In genomic region chr19:48502720-48503018, GRCh38 we compare ENCODE assay signal across 11 cellular contexts. TPM values are rescaled to one million over a fixed set of nuclear protein-coding genes. Genes with fewer than 3 reads are reported as not detected.
DNase-seq lines count a peak whose midpoint lies in the region; ATAC-seq and TF ChIP-seq lines count a peak whose summit lies in the region.
"Had no signal": no experiment of that assay in that cellular context is flagged by ENCODE, and none has a peak within 500 bp of the region (broad histone marks: within the 10 kb centered on the region; RNA-seq: fewer than 3 reads in every experiment).

No MANE protein-coding gene starts in this region.

- H3K4me1 ChIP-seq in PC-9 (replicated peaks; ENCODE audit: insufficient read depth) (peaks cover 16% of the 10 kb centered on the region; the same call in 1 of the 2 replicates), stomach (peaks cover 21 to 32% (median 28%) of the 10 kb centered on the region in 4 donors), spleen (peaks cover 4 to 37% (median 7%) of the 10 kb centered on the region in 6 donors)

- no TSS peak for BruUV-seq in PC-9 (replicated peaks; lab: Mats Ljungman, UMichigan)

- POLR2A ChIA-PET in PC-9 (lab: Charles Lee; ENCODE audit: unreplicated experiment), result interaction anchor here (0.5 to 1.1 kb wide), 7 partner anchors 9 to 1139 kb away, joined by 3 to 46 read pairs (median 11); partner anchors contain the start of gene SCAF1

- no peaks in the 10 kb centered on the region for H3K36me3 Mint-ChIP-seq in chondrocyte (ENCODE audit: low read depth)

- no peaks in the 10 kb centered on the region for H3K27me3 ChIP-seq in PC-9 (ENCODE audit: insufficient read depth, low read depth)
- peaks cover 0 to 52% (median 29%) of the 10 kb centered on the region in 3 donors for H3K27me3 ChIP-seq in stomach
- H3K27me3 ChIP-seq in spleen (replicated peaks in 1 of 7), result peaks cover 0 to 52% (median 38%) of the 10 kb centered on the region in 7 donors

- H3K4me3 ChIP-seq in PC-9 (peak overlapping the region; percentile 57; the same call in 1 of the 2 replicates), iPS-11a (ENCODE audit: low read depth, low read length) (peak overlapping the region; percentile 2), stomach (peak overlapping the region; percentile 17 to 41 (median 28)), spleen (peak overlapping the region in 1 of 8 donors; percentile 53)

- H3K9me3 ChIP-seq in PC-9 (ENCODE audit: insufficient read depth, low read depth) (no peaks in the 10 kb centered on the region), stomach (no peaks in the 10 kb centered on the region), spleen (no peaks in the 10 kb centered on the region)

- H3K79me2 ChIP-seq in PC-9 (ENCODE audit: low read depth), result peaks cover 12% of the 10 kb centered on the region

- H3K4me1 Mint-ChIP-seq in chondrocyte (ENCODE audit: low read depth), result peaks cover 7% of the 10 kb centered on the region

- peak; percentile 7 for DNase-seq in GM13977 (ENCODE audit: low spot score)
- no peak for DNase-seq in PC-9
- DNase-seq in stomach, result no peak
- DNase-seq in chondrocyte (ENCODE audit: low spot score), result no peak
- DNase-seq in spleen, result no peak
- DNase-seq: amniotic stem cell, dermis blood vessel endothelial cell had no signal

- 78 to 86% (median 84%) methylated on average over 8 of the region's 8 CpGs for WGBS in stomach, 5 donors
- 76 to 93% (median 86%) methylated on average over 7 to 8 of the region's 8 CpGs for WGBS in spleen, 5 donors

- peaks cover 23% of the 10 kb centered on the region; the same call in 1 of the 2 replicates for H3F3A ChIP-seq in PC-9 (ENCODE audit: insufficient read depth, low read depth)

- H3K36me3 ChIP-seq in PC-9 (ENCODE audit: low read depth) (no peaks in the 10 kb centered on the region), stomach (no peaks in the 10 kb centered on the region), spleen (no peaks in the 10 kb centered on the region)

- CTCF ChIA-PET in PC-9 (lab: Charles Lee), result interaction anchor here (0.6 to 1.1 kb wide), 8 partner anchors 10 to 723 kb away, joined by 3 to 19 read pairs (median 4); no protein-coding TSS in a partner anchor

- H3K27ac Mint-ChIP-seq in chondrocyte (ENCODE audit: unreplicated experiment), result no peak overlapping the region
- H3K27ac Mint-ChIP-seq: stimulated activated naive CD8-positive, alpha-beta T cell treated with anti-CD3 and anti-CD28 coated beads, Interleukin-15, Interleukin-2, amounts not matched to agents 100 ng/mL and 50 ng/mL, for 24 hours had no signal

- no peak for TF ChIP-seq EP300 in stomach (IDR thresholded peaks at IDR 0.05)

- peak overlapping the region; percentile 88 for H3K4me2 ChIP-seq in PC-9

- 0 out of 2 replicates have a peak overlapping the region, but pooled peaks have one; percentile 12 for H3K27ac ChIP-seq in PC-9
- peak overlapping the region; percentile 16 to 67 (median 52) for H3K27ac ChIP-seq in stomach
- H3K27ac ChIP-seq in spleen, result peak overlapping the region in 4 of 8 donors; percentile 22 to 70 (median 44)

- ATAC-seq in GM18519 (IDR thresholded peaks at IDR 0.05; ENCODE audit: low FRiP score, unreplicated experiment), result no peak

- no peak overlapping the region for H3K4me3 Mint-ChIP-seq in chondrocyte (ENCODE audit: unreplicated experiment)
- H3K4me3 Mint-ChIP-seq: stimulated activated naive CD8-positive, alpha-beta T cell treated with anti-CD3 and anti-CD28 coated beads, Interleukin-15, Interleukin-2, amounts not matched to agents 100 ng/mL and 50 ng/mL, for 24 hours had no signal

- H2AFZ ChIP-seq in PC-9, result peak overlapping the region; percentile 65; the same call in 1 of the 2 replicates

- H3K27me3 Mint-ChIP-seq in chondrocyte (ENCODE audit: low read depth), result peaks cover 15% of the 10 kb centered on the region

- no peaks in the 10 kb centered on the region for H3K9me3 Mint-ChIP-seq in chondrocyte (ENCODE audit: low read depth)
- H3K9me3 Mint-ChIP-seq: stimulated activated naive CD8-positive, alpha-beta T cell treated with anti-CD3 and anti-CD28 coated beads, Interleukin-15, Interleukin-2, amounts not matched to agents 100 ng/mL and 50 ng/mL, for 24 hours had no signal

- TF ChIP-seq POLR2A in stomach (IDR thresholded peaks at IDR 0.05), result no peak
- TF ChIP-seq POLR2A in spleen (IDR thresholded peaks at IDR 0.05), result no peak

- H4K20me1 ChIP-seq in PC-9 (ENCODE audit: insufficient read depth), result no peaks in the 10 kb centered on the region

- in situ Hi-C loops in GM13977 (cut with MboI; ENCODE audit: low pct_unique_long_range_greater_than_20kb, low sequenced_read_pairs, unreplicated experiment), result no loop called here

- intact Hi-C loops in PC-9 (cut with micrococcal nuclease; ENCODE audit: unreplicated experiment) (loop anchor here (1.0 to 5.0 kb wide), 3 partner anchors 82 to 180 kb away; partner anchors contain the start of gene DBP), stomach (cut with DNase I; ENCODE audit: low total_unique reads) (no loop called here), spleen (cut with DNase I; ENCODE audit: low total_unique reads) (loop anchor here (10.0 kb wide), 1 partner anchor 82 kb away; no protein-coding TSS in a partner anchor)

- H3K9me2 ChIP-seq in PC-9 (ENCODE audit: insufficient read depth), result no peaks in the 10 kb centered on the region

- TF ChIP-seq CTCF in GM13977 (IDR thresholded peaks at IDR 0.05; ENCODE audit: extremely low read depth, insufficient read depth, missing control alignments), result no peak
- TF ChIP-seq CTCF in PC-9 (conservative IDR thresholded peaks at IDR 0.05), result no peak
- TF ChIP-seq CTCF in stomach (IDR thresholded peaks at IDR 0.05), result no peak
- no peak for TF ChIP-seq CTCF in chondrocyte (IDR thresholded peaks at IDR 0.05)
- TF ChIP-seq CTCF in spleen (IDR thresholded peaks at IDR 0.05 in 8 of 11, conservative IDR thresholded peaks at IDR 0.05 in 3 of 11), result no peak

RNA-seq across cellular contexts. Expression of gene LMTK3, which starts 9.0 kb away (rescaled TPM):
- total RNA-seq in PC-9 (2021), result 13.9 and 19.6 TPM in 2 replicates
- 10 to 100 TPM in 1 of 5 donors, 1 to 10 TPM in 1, under 1 TPM in 2, not detected in 1; 0.45 to 23.5 (median 1.1) TPM for total RNA-seq in stomach
- polyA plus RNA-seq in stomach, result 1 to 10 TPM; 1.1 to 3.5 (median 2.8) TPM
- total RNA-seq in chondrocyte, result 0.48 to 0.67 TPM (median 0.54 TPM) in 3 replicates
- total RNA-seq in spleen, result 1 to 10 TPM in 6 of 7 donors, under 1 TPM in 1; 0.69 to 4.2 (median 1.5) TPM
- 1 to 10 TPM in 1 of 3 donors, under 1 TPM in 2; 0.29 to 1.1 (median 0.37) TPM for polyA plus RNA-seq in spleen
- total RNA-seq: dermis blood vessel endothelial cell had no signal

RNA-seq across cellular contexts. Expression of gene CYTH2, which starts 33.5 kb away (rescaled TPM):
- total RNA-seq in PC-9 (2021) (74.4 and 93.0 TPM in 2 replicates), stomach (100 to 1,000 TPM in 2 of 5 donors, 10 to 100 TPM in 3; 39.3 to 229 (median 75.9) TPM), chondrocyte (68.7 to 76.7 TPM (median 69.9 TPM) in 3 replicates), spleen (10 to 100 TPM; 31.4 to 66.4 (median 48.2) TPM)
- polyA plus RNA-seq in stomach (10 to 100 TPM; 46.3 to 63.7 (median 48.8) TPM), spleen (10 to 100 TPM; 22.6 to 44.1 (median 24.6) TPM)

RNA-seq across cellular contexts. Expression of gene KCNJ14, which starts 47.3 kb away (rescaled TPM):
- total RNA-seq in PC-9 (2021), result 5.4 and 8.3 TPM in 2 replicates
- 1 to 10 TPM in 2 of 5 donors, under 1 TPM in 1, not detected in 2; 0.92 to 4.6 (median 1.0) TPM for total RNA-seq in stomach
- polyA plus RNA-seq in stomach, result under 1 TPM in 2 of 3 donors, not detected in 1; 0.19 to 0.75 TPM
- 0.90 to 1.1 TPM (median 0.95 TPM) in 3 replicates for total RNA-seq in chondrocyte
- 1 to 10 TPM in 2 of 7 donors, under 1 TPM in 5; 0.43 to 1.4 (median 0.93) TPM for total RNA-seq in spleen
- polyA plus RNA-seq in spleen, result under 1 TPM; 0.26 to 0.61 (median 0.38) TPM

RNA-seq across cellular contexts. Expression of gene SULT2B1, which starts 49.3 kb away (rescaled TPM):
- 4.4 and 6.2 TPM in 2 replicates for total RNA-seq in PC-9 (2021)
- total RNA-seq in stomach, result 1 to 10 TPM in 2 of 5 donors, not detected in 3; 2.6 to 3.1 TPM
- 10 to 100 TPM in 1 of 3 donors, 1 to 10 TPM in 2; 2.0 to 46.8 (median 5.0) TPM for polyA plus RNA-seq in stomach
- 0.22 TPM in 1 of 3 replicates, not detected in the others for total RNA-seq in chondrocyte
- not detected for total RNA-seq in spleen
- polyA plus RNA-seq in spleen, result under 1 TPM in 2 of 3 donors, not detected in 1; 0.12 to 0.58 TPM
- total RNA-seq: dermis blood vessel endothelial cell, sciatic nerve had no signal

RNA-seq across cellular contexts. Expression of gene GRWD1, which starts 56.9 kb away (rescaled TPM):
- 35.5 and 44.2 TPM in 2 replicates for total RNA-seq in PC-9 (2021)
- total RNA-seq in stomach, result 10 to 100 TPM in 4 of 5 donors, 1 to 10 TPM in 1; 5.8 to 49.4 (median 18.5) TPM
- 10 to 100 TPM in 2 of 3 donors, 1 to 10 TPM in 1; 7.6 to 13.9 (median 12.8) TPM for polyA plus RNA-seq in stomach
- 20.7 to 31.8 TPM (median 23.6 TPM) in 3 replicates for total RNA-seq in chondrocyte
- total RNA-seq in spleen, result 10 to 100 TPM; 24.3 to 34.5 (median 26.0) TPM
- polyA plus RNA-seq in spleen, result 10 to 100 TPM in 1 of 3 donors, 1 to 10 TPM in 2; 5.5 to 14.7 (median 9.5) TPM
